In the genomic region with DNA sequence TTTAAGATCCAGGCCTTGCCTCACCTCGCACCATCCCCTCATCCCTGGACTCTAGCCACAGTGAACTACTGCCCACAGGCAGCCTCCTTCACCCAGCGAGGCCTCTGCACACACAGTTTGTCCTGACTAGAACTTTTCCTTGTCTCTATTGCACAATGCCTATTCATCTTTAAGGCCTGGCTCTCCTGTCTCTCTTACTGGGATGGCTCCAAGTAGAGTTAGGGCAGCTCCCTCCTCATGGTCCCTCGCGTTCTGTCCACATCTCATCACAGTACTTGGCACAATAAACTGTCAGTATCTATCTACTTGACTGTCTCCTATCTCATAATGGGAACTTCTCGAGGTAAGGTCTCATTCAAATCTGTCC, we compare ENCODE assay signal across 18 cellular contexts. TPM values are rescaled to one million over a fixed set of nuclear protein-coding genes. Genes with fewer than 3 reads are reported as not detected.
A peak's percentile ranks its signal among the peaks of the same experiment; 100 is the strongest.
DNase-seq lines count a peak whose midpoint lies in the region; ATAC-seq and TF ChIP-seq lines count a peak whose summit lies in the region.
"Had no signal": no experiment of that assay in that cellular context is flagged by ENCODE, and none has a peak within 500 bp of the region (broad histone marks: within the 10 kb centered on the region; RNA-seq: fewer than 3 reads in every experiment).

No MANE protein-coding gene starts in this region.

- peak overlapping the region; percentile 71 for H3K27ac ChIP-seq in CD4-positive, CD25-positive, alpha-beta regulatory T cell (ENCODE audit: insufficient read depth, low read length, poor library complexity, severe bottlenecking)
- H3K27ac ChIP-seq in gastroesophageal sphincter (no peak overlapping the region), esophagus squamous epithelium (no peak overlapping the region)
- H3K27ac ChIP-seq: body of pancreas, SK-N-MC had no signal

- CTCF ChIA-PET in activated CD4-positive, alpha-beta T cell treated with anti-CD3 and anti-CD28 coated beads for 36 hours (lab: Charles Lee): no interaction called here

- no peak for TF ChIP-seq POLR2A in gastroesophageal sphincter (IDR thresholded peaks at IDR 0.05)
- TF ChIP-seq POLR2A in esophagus squamous epithelium (IDR thresholded peaks at IDR 0.05): no peak

- H3K36me3 ChIP-seq in CD4-positive, CD25-positive, alpha-beta regulatory T cell (ENCODE audit: control insufficient read depth, insufficient read depth, low read length): peaks cover 20% of the 10 kb centered on the region
- H3K36me3 ChIP-seq in gastroesophageal sphincter: peaks cover 0 to 88% of the 10 kb centered on the region in 2 donors
- peaks cover 0 to 75% (median 6%) of the 10 kb centered on the region in 3 donors for H3K36me3 ChIP-seq in esophagus squamous epithelium

- no peaks in the 10 kb centered on the region for H3K9me3 ChIP-seq in CD4-positive, CD25-positive, alpha-beta regulatory T cell (ENCODE audit: control insufficient read depth in 2 of 2, low read length in 2 of 2)
- no peaks in the 10 kb centered on the region for H3K9me3 ChIP-seq in gastroesophageal sphincter
- no peaks in the 10 kb centered on the region for H3K9me3 ChIP-seq in esophagus squamous epithelium
- H3K9me3 ChIP-seq: body of pancreas had no signal

- no peaks in the 10 kb centered on the region for H3K9me3 Mint-ChIP-seq in activated CD4-positive, alpha-beta T cell treated with anti-CD3 and anti-CD28 coated beads for 36 hours (ENCODE audit: low read depth)
- no peaks in the 10 kb centered on the region for H3K9me3 Mint-ChIP-seq in CD4-positive, CD25-positive, alpha-beta regulatory T cell
- H3K9me3 Mint-ChIP-seq in activated T-helper 17 cell treated with anti-CD3 and anti-CD28 coated beads, Interleukin-2, amount 50 U/mL, for 72 hours: no peaks in the 10 kb centered on the region
- H3K9me3 Mint-ChIP-seq: nephron had no signal

- peaks cover 16% of the 10 kb centered on the region for H3K36me3 Mint-ChIP-seq in activated CD4-positive, alpha-beta T cell treated with anti-CD3 and anti-CD28 coated beads for 36 hours (ENCODE audit: low read depth)
- peaks cover 50% of the 10 kb centered on the region for H3K36me3 Mint-ChIP-seq in CD4-positive, CD25-positive, alpha-beta regulatory T cell
- H3K36me3 Mint-ChIP-seq in activated T-helper 17 cell treated with anti-CD3 and anti-CD28 coated beads, Interleukin-2, amount 50 U/mL, for 72 hours (ENCODE audit: low read depth): peaks cover 10% of the 10 kb centered on the region

- peaks cover 15% of the 10 kb centered on the region for H3K4me1 ChIP-seq in CD4-positive, CD25-positive, alpha-beta regulatory T cell (ENCODE audit: control insufficient read depth, insufficient read depth, low read length, poor library complexity, severe bottlenecking)
- H3K4me1 ChIP-seq in gastroesophageal sphincter: no peaks in the 10 kb centered on the region
- no peaks in the 10 kb centered on the region for H3K4me1 ChIP-seq in esophagus squamous epithelium

- ATAC-seq in activated CD4-positive, alpha-beta T cell treated with anti-CD3 and anti-CD28 coated beads for 36 hours: no peak
- ATAC-seq in CD4-positive, CD25-positive, alpha-beta regulatory T cell (ENCODE audit: low read depth in 2 of 2): no peak
- ATAC-seq in activated T-helper 17 cell treated with anti-CD3 and anti-CD28 coated beads, Interleukin-2, amount 50 U/mL, for 72 hours (replicated peaks): no peak
- peak; percentile 72 for ATAC-seq in gastroesophageal sphincter
- no peak for ATAC-seq in GM19395 (IDR thresholded peaks at IDR 0.05; ENCODE audit: unreplicated experiment)
- ATAC-seq: body of pancreas, Panc1 had no signal

- no peak overlapping the region for H3K4me3 Mint-ChIP-seq in activated CD4-positive, alpha-beta T cell treated with anti-CD3 and anti-CD28 coated beads for 36 hours
- H3K4me3 Mint-ChIP-seq in CD4-positive, CD25-positive, alpha-beta regulatory T cell: peak overlapping the region in 2 of 4 donors; percentile 8 to 68
- peak overlapping the region; percentile 68 for H3K4me3 Mint-ChIP-seq in activated T-helper 17 cell treated with anti-CD3 and anti-CD28 coated beads, Interleukin-2, amount 50 U/mL, for 72 hours
- H3K4me3 Mint-ChIP-seq: nephron had no signal

- POLR2A ChIA-PET in activated CD4-positive, alpha-beta T cell treated with anti-CD3 and anti-CD28 coated beads for 36 hours (lab: Charles Lee): interaction anchor here (1.0 kb wide), 1 partner anchor 51 kb away, joined by 3 read pairs; no protein-coding TSS in a partner anchor

- no peak for DNase-seq in activated CD4-positive, alpha-beta T cell treated with anti-CD3 and anti-CD28 coated beads for 36 hours
- no peak for DNase-seq in activated CD4-positive, alpha-beta T cell treated with anti-CD3 and anti-CD28 coated beads for 4 hours
- no peak for DNase-seq in CD4-positive, CD25-positive, alpha-beta regulatory T cell
- DNase-seq in stimulated activated CD4-positive, alpha-beta T cell treated with anti-CD3 and anti-CD28 coated beads, Interleukin-2, amount 100 ng/mL, for 48 hours: no peak
- no peak for DNase-seq in esophagus squamous epithelium (lab: John Stamatoyannopoulos, UW)
- DNase-seq: body of pancreas, DMS 273 treated with DMSO at 0.1 percent for 48 hours, GOT3, KG1, NCI-H187 treated with DMSO at 0.1 percent for 48 hours, NCI-H345 had no signal

- intact Hi-C loops in activated CD4-positive, alpha-beta T cell treated with anti-CD3 and anti-CD28 coated beads for 36 hours (cut with DNase I, micrococcal nuclease): no loop called here
- intact Hi-C loops in esophagus squamous epithelium (cut with DNase I): no loop called here

- H3K4me3 ChIP-seq in CD4-positive, CD25-positive, alpha-beta regulatory T cell (ENCODE audit: low read depth, low read length): peak overlapping the region; percentile 71
- no peak overlapping the region for H3K4me3 ChIP-seq in gastroesophageal sphincter
- no peak overlapping the region for H3K4me3 ChIP-seq in esophagus squamous epithelium
- H3K4me3 ChIP-seq: body of pancreas, SK-N-MC, skin epidermis had no signal

- H3K27me3 ChIP-seq in CD4-positive, CD25-positive, alpha-beta regulatory T cell (ENCODE audit: control insufficient read depth, insufficient read depth, low read length): no peaks in the 10 kb centered on the region
- H3K27me3 ChIP-seq in gastroesophageal sphincter: no peaks in the 10 kb centered on the region
- H3K27me3 ChIP-seq in esophagus squamous epithelium: no peaks in the 10 kb centered on the region
- H3K27me3 ChIP-seq: body of pancreas had no signal

- 73 to 83% methylated on average over 2 to 5 of the region's 5 CpGs for WGBS in gastroesophageal sphincter (ENCODE audit: low coverage in 1 of 2), 2 donors
- 59 to 82% methylated on average over 4 to 5 of the region's 5 CpGs for WGBS in esophagus squamous epithelium, 2 donors

- peaks cover 25% of the 10 kb centered on the region for H3K4me1 Mint-ChIP-seq in activated CD4-positive, alpha-beta T cell treated with anti-CD3 and anti-CD28 coated beads for 36 hours
- H3K4me1 Mint-ChIP-seq in CD4-positive, CD25-positive, alpha-beta regulatory T cell: peaks cover 11 to 30% (median 25%) of the 10 kb centered on the region in 4 donors
- H3K4me1 Mint-ChIP-seq in activated T-helper 17 cell treated with anti-CD3 and anti-CD28 coated beads, Interleukin-2, amount 50 U/mL, for 72 hours: peaks cover 19% of the 10 kb centered on the region
- H3K4me1 Mint-ChIP-seq: nephron had no signal

- TF ChIP-seq CTCF in gastroesophageal sphincter (IDR thresholded peaks at IDR 0.05): no peak
- TF ChIP-seq CTCF in esophagus squamous epithelium (IDR thresholded peaks at IDR 0.05): no peak

- H3K27me3 Mint-ChIP-seq in activated CD4-positive, alpha-beta T cell treated with anti-CD3 and anti-CD28 coated beads for 36 hours: no peaks in the 10 kb centered on the region
- H3K27me3 Mint-ChIP-seq in CD4-positive, CD25-positive, alpha-beta regulatory T cell: no peaks in the 10 kb centered on the region
- no peaks in the 10 kb centered on the region for H3K27me3 Mint-ChIP-seq in activated T-helper 17 cell treated with anti-CD3 and anti-CD28 coated beads, Interleukin-2, amount 50 U/mL, for 72 hours

- H3K27ac Mint-ChIP-seq in activated CD4-positive, alpha-beta T cell treated with anti-CD3 and anti-CD28 coated beads for 36 hours: peak overlapping the region; percentile 8
- peak overlapping the region; percentile 80 to 91 (median 89) for H3K27ac Mint-ChIP-seq in CD4-positive, CD25-positive, alpha-beta regulatory T cell
- peak overlapping the region; percentile 86 for H3K27ac Mint-ChIP-seq in activated T-helper 17 cell treated with anti-CD3 and anti-CD28 coated beads, Interleukin-2, amount 50 U/mL, for 72 hours
- H3K27ac Mint-ChIP-seq: nephron had no signal

- TF ChIP-seq EP300 in gastroesophageal sphincter (IDR thresholded peaks at IDR 0.05): no peak

RNA-seq across cellular contexts. Expression of gene UCP3, which starts 22.4 kb away (rescaled TPM):
- total RNA-seq in activated CD4-positive, alpha-beta T cell treated with anti-CD3 and anti-CD28 coated beads for 36 hours: under 1 TPM; 0.69 to 0.73 TPM
- total RNA-seq in CD4-positive, CD25-positive, alpha-beta regulatory T cell: 5.6 TPM
- polyA plus RNA-seq in CD4-positive, CD25-positive, alpha-beta regulatory T cell: under 1 TPM; 0.16 to 0.34 (median 0.24) TPM
- total RNA-seq in activated T-helper 17 cell treated with anti-CD3 and anti-CD28 coated beads, Interleukin-2, amount 50 U/mL, for 72 hours: 1 to 10 TPM; 4.3 to 6.6 TPM
- total RNA-seq in gastroesophageal sphincter: 1 to 10 TPM in 3 of 4 donors, under 1 TPM in 1; 0.64 to 2.5 (median 1.6) TPM
- 1 to 10 TPM in 1 of 4 donors, under 1 TPM in 2, not detected in 1; 0.53 to 1.5 (median 0.92) TPM for total RNA-seq in esophagus squamous epithelium

RNA-seq across cellular contexts. Expression of gene UCP2, which starts 48.6 kb away (rescaled TPM):
- total RNA-seq in activated CD4-positive, alpha-beta T cell treated with anti-CD3 and anti-CD28 coated beads for 36 hours: 100 to 1,000 TPM; 259 to 261 TPM
- 850 TPM for total RNA-seq in CD4-positive, CD25-positive, alpha-beta regulatory T cell
- 1,000 to 10,000 TPM; 1,262 to 2,276 (median 1,740) TPM for polyA plus RNA-seq in CD4-positive, CD25-positive, alpha-beta regulatory T cell
- 100 to 1,000 TPM; 199 to 269 TPM for total RNA-seq in activated T-helper 17 cell treated with anti-CD3 and anti-CD28 coated beads, Interleukin-2, amount 50 U/mL, for 72 hours
- total RNA-seq in gastroesophageal sphincter: 10 to 100 TPM in 3 of 4 donors, 1 to 10 TPM in 1; 5.8 to 37.2 (median 33.2) TPM
- 10 to 100 TPM in 1 of 4 donors, 1 to 10 TPM in 3; 4.0 to 26.7 (median 7.1) TPM for total RNA-seq in esophagus squamous epithelium

Comparison
In these comparisons a context has a peak if more than half of its experiments do, and no peak if none do; other contexts are left out.
1. H3K27ac Mint-ChIP-seq: peak in every context shown above with its lines; median percentile 89 in CD4-positive, CD25-positive, alpha-beta regulatory T cell; 86 in activated T-helper 17 cell treated with anti-CD3 and anti-CD28 coated beads, Interleukin-2, amount 50 U/mL, for 72 hours; 8 in activated CD4-positive, alpha-beta T cell treated with anti-CD3 and anti-CD28 coated beads for 36 hours.
2. RNA of gene UCP2, which starts 48.6 kb away (total RNA-seq): 850 TPM in CD4-positive, CD25-positive, alpha-beta regulatory T cell (single experiment), 199 to 269 TPM in activated T-helper 17 cell treated with anti-CD3 and anti-CD28 coated beads, Interleukin-2, amount 50 U/mL, for 72 hours and 259 to 261 TPM in activated CD4-positive, alpha-beta T cell treated with anti-CD3 and anti-CD28 coated beads for 36 hours; 5.8 to 37.2 TPM in gastroesophageal sphincter and 4.0 to 26.7 TPM in esophagus squamous epithelium; every median in the first group is over 4 times any median in the second.